In genomic region chr19:45597425-45598111, GRCh38 we compare ENCODE assay signal across 13 cellular contexts. TPM values are rescaled to one million over a fixed set of nuclear protein-coding genes. Genes with fewer than 3 reads are reported as not detected.
DNase-seq lines count a peak whose midpoint lies in the region; ATAC-seq and TF ChIP-seq lines count a peak whose summit lies in the region.
"Had no signal": no experiment of that assay in that cellular context is flagged by ENCODE, and none has a peak within 500 bp of the region (broad histone marks: within the 10 kb centered on the region; RNA-seq: fewer than 3 reads in every experiment).

No MANE protein-coding gene starts in this region.

- no peak for ATAC-seq in activated naive CD4-positive, alpha-beta T cell treated with anti-CD3 and anti-CD28 coated beads, Interleukin-2, amount 50 U/mL, for 72 hours
- no peak for ATAC-seq in left lung
- no peak for ATAC-seq in naive thymus-derived CD4-positive, alpha-beta T cell

- H3K9me3 Mint-ChIP-seq in activated naive CD4-positive, alpha-beta T cell treated with anti-CD3 and anti-CD28 coated beads, Interleukin-2, amount 50 U/mL, for 24 hours = no peaks in the 10 kb centered on the region
- H3K9me3 Mint-ChIP-seq in activated naive CD4-positive, alpha-beta T cell treated with anti-CD3 and anti-CD28 coated beads, Interleukin-2, amount 50 U/mL, for 72 hours = no peaks in the 10 kb centered on the region
- peaks cover 0 to 17% (median 2%) of the 10 kb centered on the region in 5 experiments for H3K9me3 Mint-ChIP-seq in brain
- H3K9me3 Mint-ChIP-seq in naive thymus-derived CD4-positive, alpha-beta T cell = peaks cover 0 to 2% (median 0%) of the 10 kb centered on the region in 11 donors

- peaks cover 40% of the 10 kb centered on the region for H3K4me1 Mint-ChIP-seq in activated naive CD4-positive, alpha-beta T cell treated with anti-CD3 and anti-CD28 coated beads, Interleukin-2, amount 50 U/mL, for 24 hours
- peaks cover 34% of the 10 kb centered on the region for H3K4me1 Mint-ChIP-seq in brain
- H3K4me1 Mint-ChIP-seq in naive thymus-derived CD4-positive, alpha-beta T cell = peaks cover 15 to 42% (median 36%) of the 10 kb centered on the region in 7 donors

- peak overlapping the region; percentile 53 to 65 for H3K27ac ChIP-seq in left lung
- H3K27ac ChIP-seq in thyroid gland = peak overlapping the region; percentile 41 to 66 (median 49)
- no peak overlapping the region for H3K27ac ChIP-seq in naive thymus-derived CD4-positive, alpha-beta T cell (ENCODE audit: low read depth, low read length)

- peaks cover 0 to 62% of the 10 kb centered on the region in 2 donors for H3K4me1 ChIP-seq in left lung
- H3K4me1 ChIP-seq in thyroid gland = peaks cover 4 to 5% of the 10 kb centered on the region in 2 donors
- no peaks in the 10 kb centered on the region for H3K4me1 ChIP-seq in HAP-1
- H3K4me1 ChIP-seq in naive thymus-derived CD4-positive, alpha-beta T cell (ENCODE audit: control insufficient read depth in 2 of 2, insufficient read depth in 2 of 2, low read length in 2 of 2) = peaks cover 0 to 10% of the 10 kb centered on the region in 2 donors

- CTCF ChIA-PET in naive thymus-derived CD4-positive, alpha-beta T cell (lab: Charles Lee) = interaction anchor here (0.8 kb wide), 1 partner anchor 44 kb away, joined by 3 read pairs; no protein-coding TSS in a partner anchor

- POLR2A ChIA-PET in naive thymus-derived CD4-positive, alpha-beta T cell (lab: Charles Lee) = no interaction called here

- TF ChIP-seq CTCF in brain (conservative IDR thresholded peaks at IDR 0.05) (no peak), left lung (IDR thresholded peaks at IDR 0.05) (no peak), thyroid gland (IDR thresholded peaks at IDR 0.05) (no peak)

- no peak for TF ChIP-seq POLR2A in thyroid gland (IDR thresholded peaks at IDR 0.05)

- in situ Hi-C loops in HAP-1 (cut with MboI; ENCODE audit: low sequenced_read_pairs) = no loop called here

- intact Hi-C loops in left lung (cut with DNase I) (no loop called here), thyroid gland (cut with DNase I) (no loop called here)
- intact Hi-C loops in naive thymus-derived CD4-positive, alpha-beta T cell (cut with micrococcal nuclease) = no loop called here

- H3K27me3 ChIP-seq in left lung (peaks cover 45 to 93% of the 10 kb centered on the region in 2 donors), thyroid gland (peaks cover 9% of the 10 kb centered on the region), HAP-1 (ENCODE audit: low read depth) (peaks cover 59% of the 10 kb centered on the region)
- peaks cover 18 to 43% of the 10 kb centered on the region in 2 donors for H3K27me3 ChIP-seq in naive thymus-derived CD4-positive, alpha-beta T cell (ENCODE audit: control insufficient read depth in 2 of 2, insufficient read depth in 2 of 2, low read length in 2 of 2)

- peaks cover 46% of the 10 kb centered on the region for H3K27me3 Mint-ChIP-seq in activated naive CD4-positive, alpha-beta T cell treated with anti-CD3 and anti-CD28 coated beads, Interleukin-2, amount 50 U/mL, for 24 hours
- H3K27me3 Mint-ChIP-seq in brain = peaks cover 88% of the 10 kb centered on the region
- peaks cover 68 to 78% (median 71%) of the 10 kb centered on the region in 5 donors for H3K27me3 Mint-ChIP-seq in naive thymus-derived CD4-positive, alpha-beta T cell

- DNase-seq in activated naive CD4-positive, alpha-beta T cell treated with anti-CD3 and anti-CD28 coated beads, Interleukin-2, amount 50 U/mL, for 72 hours (ENCODE audit: low spot score in 2 of 2) = no peak
- no peak for DNase-seq in left lung
- no peak for DNase-seq in thyroid gland
- DNase-seq in HAP-1 (ENCODE audit: low spot score in 2 of 2) = no peak
- DNase-seq in DMS53 treated with DMSO at 0.1 percent for 48 hours (lab: John Stamatoyannopoulos, UW; ENCODE audit: unreplicated experiment) = no peak
- no peak for DNase-seq in naive thymus-derived CD4-positive, alpha-beta T cell
- DNase-seq: activated CD4-positive, alpha-beta T cell treated with anti-CD3 and anti-CD28 coated beads, Interleukin-2, amount 50 U/mL, for 1 hour; activated naive CD4-positive, alpha-beta T cell treated with Interleukin-2 at 50 U/mL for 16 hours; effector CD8-positive, alpha-beta T cell; SHP77 treated with DMSO at 0.1 percent for 48 hours had no signal

- H3K27ac Mint-ChIP-seq in activated naive CD4-positive, alpha-beta T cell treated with anti-CD3 and anti-CD28 coated beads, Interleukin-2, amount 50 U/mL, for 24 hours = no peak overlapping the region
- peak overlapping the region in 1 of 2 donors; percentile 13 for H3K27ac Mint-ChIP-seq in activated naive CD4-positive, alpha-beta T cell treated with anti-CD3 and anti-CD28 coated beads, Interleukin-2, amount 50 U/mL, for 72 hours
- no peak overlapping the region for H3K27ac Mint-ChIP-seq in brain
- peak overlapping the region in 1 of 9 donors; percentile 23 for H3K27ac Mint-ChIP-seq in naive thymus-derived CD4-positive, alpha-beta T cell
- H3K27ac Mint-ChIP-seq: progenitor cell of endocrine pancreas had no signal

- peak overlapping the region; percentile 55 for H3K4me3 Mint-ChIP-seq in activated naive CD4-positive, alpha-beta T cell treated with anti-CD3 and anti-CD28 coated beads, Interleukin-2, amount 50 U/mL, for 24 hours
- H3K4me3 Mint-ChIP-seq in brain = peak overlapping the region; percentile 47 to 75 (median 65)
- H3K4me3 Mint-ChIP-seq in naive thymus-derived CD4-positive, alpha-beta T cell = peak overlapping the region in 4 of 10 donors; percentile 20 to 61 (median 47)

- H3K36me3 Mint-ChIP-seq in activated naive CD4-positive, alpha-beta T cell treated with anti-CD3 and anti-CD28 coated beads, Interleukin-2, amount 50 U/mL, for 24 hours = no peaks in the 10 kb centered on the region
- H3K36me3 Mint-ChIP-seq in activated naive CD4-positive, alpha-beta T cell treated with anti-CD3 and anti-CD28 coated beads, Interleukin-2, amount 50 U/mL, for 72 hours = peaks cover 13 to 27% of the 10 kb centered on the region in 2 donors
- no peaks in the 10 kb centered on the region for H3K36me3 Mint-ChIP-seq in brain
- H3K36me3 Mint-ChIP-seq in naive thymus-derived CD4-positive, alpha-beta T cell = peaks cover 0 to 6% (median 5%) of the 10 kb centered on the region in 5 donors

- H3K36me3 ChIP-seq in left lung (no peaks in the 10 kb centered on the region), thyroid gland (no peaks in the 10 kb centered on the region), HAP-1 (replicated peaks) (no peaks in the 10 kb centered on the region)
- no peaks in the 10 kb centered on the region for H3K36me3 ChIP-seq in naive thymus-derived CD4-positive, alpha-beta T cell (ENCODE audit: control insufficient read depth in 2 of 3, insufficient read depth in 3 of 3, low read length in 3 of 3)

- H3K4me3 ChIP-seq in left lung = peak overlapping the region in 1 of 2 donors; percentile 48
- no peak overlapping the region for H3K4me3 ChIP-seq in thyroid gland (replicated peaks in 1 of 3)
- H3K4me3 ChIP-seq in HAP-1 = no peak overlapping the region
- H3K4me3 ChIP-seq in naive thymus-derived CD4-positive, alpha-beta T cell (ENCODE audit: low read length) = no peak overlapping the region

- H3K9me3 ChIP-seq in left lung = no peaks in the 10 kb centered on the region
- no peaks in the 10 kb centered on the region for H3K9me3 ChIP-seq in thyroid gland
- H3K9me3 ChIP-seq in HAP-1 = no peaks in the 10 kb centered on the region
- H3K9me3 ChIP-seq in naive thymus-derived CD4-positive, alpha-beta T cell (ENCODE audit: control insufficient read depth in 2 of 3, low read length in 3 of 3) = no peaks in the 10 kb centered on the region

- WGBS in thyroid gland, 2 donors = 15 to 19% methylated on average over 5 of the region's 5 CpGs

RNA-seq across cellular contexts. Expression of gene GPR4, which starts 4.4 kb away (rescaled TPM):
- total RNA-seq in activated naive CD4-positive, alpha-beta T cell treated with anti-CD3 and anti-CD28 coated beads, Interleukin-2, amount 50 U/mL, for 72 hours = under 1 TPM in 1 of 2 donors, not detected in 1; 0.09 TPM
- 24.8 TPM for polyA plus RNA-seq in brain (ENCODE audit: insufficient read depth, low read depth, low replicate concordance)
- total RNA-seq in left lung (1 to 10 TPM; 4.5 to 9.5 TPM), thyroid gland (1 to 10 TPM; 3.6 to 9.4 (median 5.6) TPM)
- not detected for total RNA-seq in naive thymus-derived CD4-positive, alpha-beta T cell
- not detected for polyA plus RNA-seq in naive thymus-derived CD4-positive, alpha-beta T cell
- total RNA-seq: progenitor cell of endocrine pancreas had no signal

RNA-seq across cellular contexts. Expression of gene OPA3, which starts 13.0 kb away (rescaled TPM):
- total RNA-seq in activated naive CD4-positive, alpha-beta T cell treated with anti-CD3 and anti-CD28 coated beads, Interleukin-2, amount 50 U/mL, for 72 hours = 10 to 100 TPM; 16.6 to 16.7 TPM
- polyA plus RNA-seq in brain (ENCODE audit: insufficient read depth, low read depth, low replicate concordance) = 6.3 TPM
- 10 to 100 TPM; 14.9 to 17.9 TPM for total RNA-seq in left lung
- total RNA-seq in thyroid gland = 10 to 100 TPM in 3 of 4 donors, 1 to 10 TPM in 1; 5.4 to 30.8 (median 17.0) TPM
- total RNA-seq in naive thymus-derived CD4-positive, alpha-beta T cell = 10 to 100 TPM in 1 of 5 experiments, 1 to 10 TPM in 4; 7.8 to 14.3 (median 9.0) TPM
- polyA plus RNA-seq in naive thymus-derived CD4-positive, alpha-beta T cell = 10 to 100 TPM in 1 of 2 donors, 1 to 10 TPM in 1; 9.2 to 26.1 TPM

RNA-seq across cellular contexts. Expression of gene EML2, which starts 41.6 kb away (rescaled TPM):
- total RNA-seq in activated naive CD4-positive, alpha-beta T cell treated with anti-CD3 and anti-CD28 coated beads, Interleukin-2, amount 50 U/mL, for 72 hours = 100 to 1,000 TPM; 142 to 161 TPM
- 51.4 TPM for polyA plus RNA-seq in brain (ENCODE audit: insufficient read depth, low read depth, low replicate concordance)
- total RNA-seq in left lung (10 to 100 TPM; 54.2 to 76.4 TPM), thyroid gland (100 to 1,000 TPM in 1 of 4 donors, 10 to 100 TPM in 3; 33.1 to 148 (median 36.8) TPM)
- 100 to 1,000 TPM in 1 of 5 experiments, 10 to 100 TPM in 4; 57.4 to 128 (median 58.6) TPM for total RNA-seq in naive thymus-derived CD4-positive, alpha-beta T cell
- polyA plus RNA-seq in naive thymus-derived CD4-positive, alpha-beta T cell = 10 to 100 TPM; 11.3 to 17.5 TPM
